In genomic region chr12:14315501-14315900, GRCh38 we compare ENCODE assay signal across 21 cellular contexts.
"Had no signal": no experiment of that assay in that cellular context is flagged by ENCODE, and none has a peak within 500 bp of the region (broad histone marks: within the 10 kb centered on the region; RNA-seq: fewer than 3 reads in every experiment).

No MANE protein-coding gene starts in this region.

- H3K27me3 ChIP-seq: ovary, right lobe of liver, tibial nerve had no signal

- H3K27ac ChIP-seq: epithelial cell of prostate, left ventricle myocardium inferior, ovary, right lobe of liver, tibial nerve, VCaP had no signal

- H3K4me3 ChIP-seq: left ventricle myocardium inferior, lung, mucosa of descending colon, ovary, right lobe of liver, tibial nerve had no signal

- H3K4me3 Mint-ChIP-seq: activated naive CD8-positive, alpha-beta T cell; central memory CD8-positive, alpha-beta T cell; nephron progenitor cell had no signal

- H3K9me3 ChIP-seq: mucosa of descending colon, ovary, right lobe of liver had no signal

- H3K4me1 ChIP-seq: left ventricle myocardium inferior, right lobe of liver, tibial nerve had no signal

- H3K4me1 Mint-ChIP-seq: central memory CD8-positive, alpha-beta T cell had no signal

- H3K36me3 ChIP-seq: left ventricle myocardium inferior, ovary, right lobe of liver, tibial nerve had no signal

- H3K27ac Mint-ChIP-seq: activated naive CD8-positive, alpha-beta T cell; nephron progenitor cell; progenitor cell of endocrine pancreas had no signal

- H3K9me3 Mint-ChIP-seq: central memory CD8-positive, alpha-beta T cell had no signal

- H3K27me3 Mint-ChIP-seq: activated naive CD8-positive, alpha-beta T cell; central memory CD8-positive, alpha-beta T cell; progenitor cell of endocrine pancreas had no signal

- DNase-seq: activated CD4-positive, alpha-beta T cell treated with anti-CD3 and anti-CD28 coated beads for 4 hours; activated CD4-positive, alpha-beta T cell treated with anti-CD3 and anti-CD28 coated beads, Interleukin-2, amount 50 U/mL, for 4 hours; activated effector memory CD4-positive, alpha-beta T cell treated with Interleukin-2 at 50 U/mL for 16 hours; activated naive CD4-positive, alpha-beta T cell treated with Interleukin-2 at 50 U/mL for 16 hours; dermis blood vessel endothelial cell; effector CD4-positive, alpha-beta T cell; left ventricle myocardium inferior; mucosa of descending colon; nephron progenitor cell; ovary; right lobe of liver; stimulated activated CD4-positive, alpha-beta T cell treated with anti-CD3 and anti-CD28 coated beads, Interleukin-2, amount 100 ng/mL, for 48 hours; stimulated activated naive CD4-positive, alpha-beta T cell treated with Interleukin-2 at 50 U/mL for 16 hours; T-helper 9 cell had no signal
